11 cellular contexts compared by ENCODE assay signal in the genomic region with DNA sequence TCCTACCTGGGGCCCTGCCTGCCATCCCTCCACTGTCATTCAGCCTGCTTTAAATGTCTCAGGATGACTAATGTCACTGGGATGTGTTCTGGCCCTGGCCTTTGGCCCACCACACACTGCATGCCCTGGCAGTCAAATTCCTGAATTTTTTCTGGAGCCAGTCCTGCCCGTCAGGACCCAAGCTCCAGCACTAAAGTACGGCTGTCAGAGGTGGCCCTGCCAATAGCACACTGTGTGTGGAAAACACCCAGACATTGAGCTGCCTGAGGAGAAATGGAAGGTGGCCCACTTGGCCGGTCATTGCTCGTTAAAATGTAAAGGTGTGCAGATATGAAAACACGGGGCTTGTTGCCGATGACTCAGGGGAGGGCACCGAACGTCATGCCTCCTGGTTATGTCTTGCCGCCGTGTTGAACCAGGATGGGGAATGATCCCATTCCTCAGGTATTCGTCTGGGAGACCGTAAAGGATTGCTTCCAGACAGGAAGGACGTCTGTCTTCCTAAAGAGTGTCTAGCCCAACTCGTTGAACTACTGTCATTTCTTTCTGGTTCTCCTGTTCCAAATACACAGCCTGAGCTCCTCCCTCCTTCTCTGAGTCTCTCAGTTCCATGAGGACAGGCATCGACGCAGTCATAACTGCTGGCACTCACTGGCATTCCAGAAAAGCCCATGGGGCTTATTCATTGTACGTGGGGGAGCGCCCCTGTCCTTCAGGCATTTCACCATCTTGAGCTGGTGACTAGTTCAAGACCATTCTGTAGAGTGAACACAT. TPM values are rescaled to one million over a fixed set of nuclear protein-coding genes. Genes with fewer than 3 reads are reported as not detected.
A peak's percentile ranks its signal among the peaks of the same experiment; 100 is the strongest.
DNase-seq lines count a peak whose midpoint lies in the region; ATAC-seq and TF ChIP-seq lines count a peak whose summit lies in the region.
"Had no signal": no experiment of that assay in that cellular context is flagged by ENCODE, and none has a peak within 500 bp of the region (broad histone marks: within the 10 kb centered on the region; RNA-seq: fewer than 3 reads in every experiment).

No MANE protein-coding gene starts in this region.

- no peaks in the 10 kb centered on the region for H3K36me3 Mint-ChIP-seq in activated CD4-positive, alpha-beta T cell treated with anti-CD3 and anti-CD28 coated beads for 36 hours (ENCODE audit: low read depth)

- H3K9me3 ChIP-seq in subcutaneous abdominal adipose tissue (ENCODE audit: control insufficient read depth in 5 of 5, low read length in 5 of 5) (no peaks in the 10 kb centered on the region), OCI-LY7 (ENCODE audit: low read length) (no peaks in the 10 kb centered on the region)

- H3K4me1 ChIP-seq in subcutaneous abdominal adipose tissue (ENCODE audit: control insufficient read depth in 5 of 5, insufficient read depth in 5 of 5, low read length in 5 of 5) = peaks cover 12 to 55% (median 38%) of the 10 kb centered on the region in 5 donors
- no peaks in the 10 kb centered on the region for H3K4me1 ChIP-seq in OCI-LY7 (ENCODE audit: insufficient read depth, low read length, poor library complexity, severe bottlenecking)

- TF ChIP-seq CTCF in choroid plexus epithelial cell (conservative IDR thresholded peaks at IDR 0.05; ENCODE audit: low read depth, low read length) (no peak), OCI-LY7 (conservative IDR thresholded peaks at IDR 0.05; ENCODE audit: low read length) (no peak)

- H3K4me1 Mint-ChIP-seq in activated CD4-positive, alpha-beta T cell treated with anti-CD3 and anti-CD28 coated beads for 36 hours = no peaks in the 10 kb centered on the region

- DNase-seq in HPDE6-E6E7 (ENCODE audit: extremely low spot score) (peak; percentile 78), choroid plexus epithelial cell (ENCODE audit: low read depth) (peak; percentile 75), OCI-LY7 (ENCODE audit: low spot score) (no peak), GF-D8 (lab: John Stamatoyannopoulos, UW) (no peak)
- no peak for DNase-seq in activated CD4-positive, alpha-beta T cell treated with anti-CD3 and anti-CD28 coated beads for 36 hours
- DNase-seq: KG1 had no signal

- CTCF ChIA-PET in activated CD4-positive, alpha-beta T cell treated with anti-CD3 and anti-CD28 coated beads for 36 hours (lab: Charles Lee) = interaction anchor here (0.7 kb wide), 1 partner anchor 13 kb away, joined by 3 read pairs; no protein-coding TSS in a partner anchor
- CTCF ChIA-PET in OCI-LY7 (lab: Charles Lee; ENCODE audit: unreplicated experiment) = no interaction called here

- peak overlapping the region in 2 of 5 donors; percentile 21 to 30 for H3K9ac ChIP-seq in subcutaneous abdominal adipose tissue (ENCODE audit: low read length in 5 of 5)

- no peak overlapping the region for H3K27ac Mint-ChIP-seq in activated CD4-positive, alpha-beta T cell treated with anti-CD3 and anti-CD28 coated beads for 36 hours
- H3K27ac Mint-ChIP-seq: GM23338, progenitor cell of endocrine pancreas had no signal

- H3K4me3 Mint-ChIP-seq in activated CD4-positive, alpha-beta T cell treated with anti-CD3 and anti-CD28 coated beads for 36 hours = no peak overlapping the region
- H3K4me3 Mint-ChIP-seq: GM23338 had no signal

- H3K36me3 ChIP-seq in subcutaneous abdominal adipose tissue (ENCODE audit: control insufficient read depth in 5 of 5, insufficient read depth in 5 of 5, low read length in 5 of 5) (peaks cover 0 to 12% (median 11%) of the 10 kb centered on the region in 5 donors), OCI-LY7 (ENCODE audit: insufficient read depth, low read length) (no peaks in the 10 kb centered on the region)

- no TSS peak for BruUV-seq in OCI-LY7 (replicated peaks; lab: Mats Ljungman, UMichigan)

- no peak overlapping the region for H3K4me2 ChIP-seq in OCI-LY7 (ENCODE audit: low read length)
- H3K4me2 ChIP-seq: GM23338 had no signal

- no peaks in the 10 kb centered on the region for H4K20me1 ChIP-seq in OCI-LY7 (ENCODE audit: insufficient read depth, low read length)

- H3K79me2 ChIP-seq in OCI-LY7 (ENCODE audit: insufficient read depth, low read depth, low read length) = no peaks in the 10 kb centered on the region

- POLR2A ChIA-PET in activated CD4-positive, alpha-beta T cell treated with anti-CD3 and anti-CD28 coated beads for 36 hours (lab: Charles Lee) = no interaction called here
- POLR2A ChIA-PET in OCI-LY7 (lab: Charles Lee) = no interaction called here

- intact Hi-C loops in activated CD4-positive, alpha-beta T cell treated with anti-CD3 and anti-CD28 coated beads for 36 hours (cut with DNase I, micrococcal nuclease) = no loop called here
- intact Hi-C loops in OCI-LY7 (cut with micrococcal nuclease; ENCODE audit: unreplicated experiment) = no loop called here

- H2AFZ ChIP-seq in OCI-LY7 (ENCODE audit: low read length) = no peak overlapping the region
- H2AFZ ChIP-seq: GM23338 had no signal

- no peak for ATAC-seq in activated CD4-positive, alpha-beta T cell treated with anti-CD3 and anti-CD28 coated beads for 36 hours
- ATAC-seq in HG02938 (IDR thresholded peaks at IDR 0.05; ENCODE audit: unreplicated experiment) = no peak
- ATAC-seq: GM23338 had no signal

- H3K4me3 ChIP-seq in choroid plexus epithelial cell (ENCODE audit: low read depth, low read length) = no peak overlapping the region
- H3K4me3 ChIP-seq in subcutaneous abdominal adipose tissue (ENCODE audit: low read depth in 1 of 5, low read length in 5 of 5) = peak overlapping the region in 1 of 5 donors; percentile 13
- H3K4me3 ChIP-seq in OCI-LY7 (ENCODE audit: low read depth, low read length, poor library complexity, severe bottlenecking) = no peak overlapping the region
- H3K4me3 ChIP-seq: GM23338 had no signal

- no peaks in the 10 kb centered on the region for H3K27me3 ChIP-seq in layer of hippocampus (ENCODE audit: control insufficient read depth, insufficient read depth, low read length)
- H3K27me3 ChIP-seq in subcutaneous abdominal adipose tissue (ENCODE audit: control insufficient read depth in 5 of 5, insufficient read depth in 4 of 5, low read length in 5 of 5) = no peaks in the 10 kb centered on the region

- H3K27ac ChIP-seq in layer of hippocampus (ENCODE audit: low read depth, low read length) = peak overlapping the region; percentile 14
- H3K27ac ChIP-seq in subcutaneous abdominal adipose tissue (ENCODE audit: low read depth, low read length) = peak overlapping the region; percentile 94
- no peak overlapping the region for H3K27ac ChIP-seq in OCI-LY7 (ENCODE audit: low read depth, low read length, poor library complexity, severe bottlenecking)

- no peaks in the 10 kb centered on the region for H3K9me3 Mint-ChIP-seq in activated CD4-positive, alpha-beta T cell treated with anti-CD3 and anti-CD28 coated beads for 36 hours (ENCODE audit: low read depth)
- H3K9me3 Mint-ChIP-seq: GM23338 had no signal

- H3K27me3 Mint-ChIP-seq in activated CD4-positive, alpha-beta T cell treated with anti-CD3 and anti-CD28 coated beads for 36 hours = peaks cover 4% of the 10 kb centered on the region
- H3K27me3 Mint-ChIP-seq: progenitor cell of endocrine pancreas had no signal

- H3K9me2 ChIP-seq in OCI-LY7 (ENCODE audit: insufficient read depth, low read length) = no peaks in the 10 kb centered on the region

RNA-seq across cellular contexts. Expression of a gene that starts 40.6 kb away (rescaled TPM):
- total RNA-seq in activated CD4-positive, alpha-beta T cell treated with anti-CD3 and anti-CD28 coated beads for 36 hours = not detected
- 2.5 TPM in 1 of 2 replicates, not detected in the other for total RNA-seq in OCI-LY7 (2014; rRNA removed; shearing (Covaris generic))
- total RNA-seq in OCI-LY7 (2022) = 0.24 and 0.34 TPM in 2 replicates

RNA-seq across cellular contexts. Expression of a gene that starts 40.8 kb away (rescaled TPM):
- under 1 TPM in 1 of 2 experiments, not detected in 1; 0.14 TPM for total RNA-seq in activated CD4-positive, alpha-beta T cell treated with anti-CD3 and anti-CD28 coated beads for 36 hours
- not detected in 2 replicates for total RNA-seq in OCI-LY7 (2014; rRNA removed; shearing (Covaris generic))
- total RNA-seq in OCI-LY7 (2022) = 0.06 and 0.39 TPM in 2 replicates

Comparison
In these comparisons a context has a peak if more than half of its experiments do, and no peak if none do; other contexts are left out.
1. DNase-seq: peak in HPDE6-E6E7 (single experiment) and choroid plexus epithelial cell (single experiment); none in activated CD4-positive, alpha-beta T cell treated with anti-CD3 and anti-CD28 coated beads for 36 hours (single experiment), OCI-LY7 (single experiment) and GF-D8 (single experiment).